ENCODE assay signal across 30 cellular contexts in the genomic region with DNA sequence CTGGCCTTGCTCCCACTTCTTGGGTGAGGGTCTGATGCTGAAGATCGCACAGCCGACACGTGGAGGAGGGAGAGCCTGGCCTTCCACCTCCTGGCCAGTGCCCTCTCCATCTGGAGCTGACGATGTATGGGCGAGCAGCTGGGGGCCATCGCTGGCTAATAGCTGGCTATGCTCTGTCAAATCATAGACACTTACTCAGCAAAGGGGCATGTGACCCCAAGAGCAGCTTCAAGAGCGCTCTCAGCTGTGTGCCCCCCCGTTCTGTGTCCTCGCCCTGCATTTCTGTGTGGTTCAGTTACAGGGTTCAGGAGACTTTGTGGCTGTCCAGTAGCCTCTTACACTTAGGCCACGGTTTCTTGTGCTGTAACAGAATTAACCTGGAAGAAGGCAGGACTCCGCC. TPM values are rescaled to one million over a fixed set of nuclear protein-coding genes. Genes with fewer than 3 reads are reported as not detected.
"Had no signal": no experiment of that assay in that cellular context is flagged by ENCODE, and none has a peak within 500 bp of the region (broad histone marks: within the 10 kb centered on the region; RNA-seq: fewer than 3 reads in every experiment).

No MANE protein-coding gene starts in this region.

- H3K4me2 ChIP-seq: neural progenitor cell had no signal

- H3K4me1 ChIP-seq: colonic mucosa, neural progenitor cell had no signal

- H3K4me3 Mint-ChIP-seq: activated naive CD4-positive, alpha-beta T cell treated with anti-CD3 and anti-CD28 coated beads, Interleukin-2, amount 10 ng/mL, durations not matched to agents 7 days and 5 days; activated naive CD8-positive, alpha-beta T cell treated with anti-CD3 and anti-CD28 coated beads, Interleukin-2, amount 10 ng/mL, durations not matched to agents 7 days and 5 days; activated T-helper 1 cell treated with anti-CD3 and anti-CD28 coated beads, Interleukin-12 subunit alpha, Interleukin-12 subunit beta, Interleukin-2, Interleukin-4 antibody, amounts not matched to agents 30 ng/mL and 10 ng/mL and 1 ng/mL, durations not matched to agents 14 hours and 24 hours and 36 hours; brain; naive thymus-derived CD8-positive, alpha-beta T cell; neural progenitor cell; T-helper 17 cell had no signal

- H3K9me3 Mint-ChIP-seq: activated naive CD4-positive, alpha-beta T cell treated with anti-CD3 and anti-CD28 coated beads, Interleukin-2, amount 10 ng/mL, durations not matched to agents 7 days and 5 days; activated naive CD8-positive, alpha-beta T cell treated with anti-CD3 and anti-CD28 coated beads, Interleukin-2, amount 10 ng/mL, durations not matched to agents 7 days and 5 days; activated T-helper 1 cell treated with anti-CD3 and anti-CD28 coated beads, Interleukin-12 subunit alpha, Interleukin-12 subunit beta, Interleukin-2, Interleukin-4 antibody, amounts not matched to agents 30 ng/mL and 10 ng/mL and 1 ng/mL, durations not matched to agents 14 hours and 24 hours and 36 hours; brain; naive thymus-derived CD8-positive, alpha-beta T cell; neural progenitor cell had no signal

- H3K27me3 Mint-ChIP-seq: activated naive CD4-positive, alpha-beta T cell treated with anti-CD3 and anti-CD28 coated beads, Interleukin-2, amount 10 ng/mL, durations not matched to agents 7 days and 5 days; activated naive CD8-positive, alpha-beta T cell treated with anti-CD3 and anti-CD28 coated beads, Interleukin-2, amount 10 ng/mL, durations not matched to agents 7 days and 5 days; brain had no signal

- H3K4me1 Mint-ChIP-seq: activated naive CD4-positive, alpha-beta T cell treated with anti-CD3 and anti-CD28 coated beads, Interleukin-2, amount 10 ng/mL, durations not matched to agents 7 days and 5 days; activated naive CD8-positive, alpha-beta T cell treated with anti-CD3 and anti-CD28 coated beads, Interleukin-2, amount 10 ng/mL, durations not matched to agents 7 days and 5 days had no signal

- DNase-seq: activated CD4-positive, alpha-beta T cell treated with anti-CD3 and anti-CD28 coated beads for 48 hours; activated CD4-positive, alpha-beta T cell treated with anti-CD3 and anti-CD28 coated beads, Interleukin-2, amount 50 U/mL, for 48 hours; activated CD8-positive, alpha-beta memory T cell treated with anti-CD3 and anti-CD28 coated beads for 24 hours; activated gamma-delta T cell; activated naive CD4-positive, alpha-beta T cell treated with anti-CD3 and anti-CD28 coated beads, Interleukin-2, amount 10 ng/mL, durations not matched to agents 7 days and 5 days; activated naive CD8-positive, alpha-beta T cell treated with anti-CD3 and anti-CD28 coated beads, Interleukin-2, amount 10 ng/mL, durations not matched to agents 7 days and 5 days; cerebellar nuclear complex; colonic mucosa; effector CD8-positive, alpha-beta T cell; foreskin keratinocyte; islet precursor cell; left ventricle myocardium inferior; mammary epithelial cell; midbrain; naive thymus-derived CD8-positive, alpha-beta T cell; occipital lobe; stimulated activated CD4-positive, alpha-beta T cell treated with anti-CD3 and anti-CD28 coated beads, Interleukin-2, amount 100 ng/mL, for 48 hours; stimulated activated naive CD8-positive, alpha-beta T cell treated with anti-CD3 and anti-CD28 coated beads, Interleukin-15, Interleukin-2, amounts not matched to agents 100 U/mL and 50 U/mL, for 24 hours; T-helper 17 cell; T1000; WERI-Rb-1 had no signal

- H3K36me3 ChIP-seq: cardiac muscle cell, colonic mucosa, neural progenitor cell had no signal

- ATAC-seq: activated CD4-positive, CD25-positive, alpha-beta regulatory T cell treated with anti-CD3 and anti-CD28 coated beads, Interleukin-2, amount 50 U/mL, for 24 hours; foreskin keratinocyte; naive thymus-derived CD8-positive, alpha-beta T cell; right cardiac atrium; SK-N-SH treated with all-trans-retinoic acid at 6 μM for 48 hours; stimulated activated naive CD8-positive, alpha-beta T cell treated with anti-CD3 and anti-CD28 coated beads, Interleukin-15, Interleukin-2, amounts not matched to agents 100 U/mL and 50 U/mL, for 24 hours; T-helper 17 cell had no signal

- H3K36me3 Mint-ChIP-seq: activated naive CD4-positive, alpha-beta T cell treated with anti-CD3 and anti-CD28 coated beads, Interleukin-2, amount 10 ng/mL, durations not matched to agents 7 days and 5 days; activated naive CD8-positive, alpha-beta T cell treated with anti-CD3 and anti-CD28 coated beads, Interleukin-2, amount 10 ng/mL, durations not matched to agents 7 days and 5 days; naive thymus-derived CD8-positive, alpha-beta T cell had no signal

- H3K27ac ChIP-seq: ascending aorta, cardiac muscle cell, colonic mucosa, epithelial cell of prostate, foreskin keratinocyte, left ventricle myocardium inferior, neural progenitor cell, WERI-Rb-1 had no signal

- H3K27me3 ChIP-seq: ascending aorta, cardiac muscle cell, colonic mucosa, foreskin keratinocyte, neural progenitor cell had no signal

- H2AFZ ChIP-seq: neural progenitor cell had no signal

- H3K27ac Mint-ChIP-seq: activated naive CD4-positive, alpha-beta T cell treated with anti-CD3 and anti-CD28 coated beads, Interleukin-2, amount 10 ng/mL, durations not matched to agents 7 days and 5 days; activated naive CD8-positive, alpha-beta T cell treated with anti-CD3 and anti-CD28 coated beads, Interleukin-2, amount 10 ng/mL, durations not matched to agents 7 days and 5 days; activated T-helper 1 cell treated with anti-CD3 and anti-CD28 coated beads, Interleukin-12 subunit alpha, Interleukin-12 subunit beta, Interleukin-2, Interleukin-4 antibody, amounts not matched to agents 30 ng/mL and 10 ng/mL and 1 ng/mL, durations not matched to agents 14 hours and 24 hours and 36 hours; naive thymus-derived CD8-positive, alpha-beta T cell; neural progenitor cell; T-helper 17 cell had no signal

- H3K4me3 ChIP-seq: ascending aorta, cardiac muscle cell, colonic mucosa, left ventricle myocardium inferior, neural progenitor cell had no signal

- H3K9me3 ChIP-seq: ascending aorta, colonic mucosa, left ventricle myocardium inferior had no signal

RNA-seq across cellular contexts. Expression of a gene that starts 26.4 kb away (rescaled TPM):
- total RNA-seq: activated naive CD8-positive, alpha-beta T cell treated with anti-CD3 and anti-CD28 coated beads, Interleukin-2, amount 10 ng/mL, durations not matched to agents 7 days and 5 days; activated T-helper 1 cell treated with anti-CD3 and anti-CD28 coated beads, Interleukin-12 subunit alpha, Interleukin-12 subunit beta, Interleukin-2, Interleukin-4 antibody, amounts not matched to agents 30 ng/mL and 10 ng/mL and 1 ng/mL, durations not matched to agents 14 hours and 24 hours and 36 hours; naive thymus-derived CD8-positive, alpha-beta T cell had no signal
- polyA plus RNA-seq: naive thymus-derived CD8-positive, alpha-beta T cell had no signal
